22 cellular contexts compared by ENCODE assay signal in the genomic region with DNA sequence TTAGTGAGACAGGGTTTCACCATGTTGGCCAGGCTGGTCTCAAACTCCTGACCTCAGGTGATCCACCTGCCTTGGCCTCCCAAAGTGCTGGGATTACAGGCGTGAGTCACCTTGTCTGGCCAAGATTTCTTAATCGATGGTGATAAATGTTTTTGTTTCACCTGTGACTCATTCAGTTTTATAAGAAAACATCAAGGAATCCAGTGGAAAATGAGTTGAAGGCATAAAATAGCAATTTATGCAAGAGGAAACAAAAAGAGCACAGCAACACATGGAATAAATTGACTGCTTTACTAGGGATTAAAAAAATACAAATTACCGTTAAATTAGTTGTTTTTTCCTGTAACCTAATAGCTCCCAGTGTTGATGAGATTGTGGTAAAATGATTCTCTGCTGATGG.
DNase-seq lines count a peak whose midpoint lies in the region; ATAC-seq, FAIRE-seq and TF ChIP-seq lines count a peak whose summit lies in the region.
"Had no signal": no experiment of that assay in that cellular context is flagged by ENCODE, and none has a peak within 500 bp of the region (broad histone marks: within the 10 kb centered on the region; RNA-seq: fewer than 3 reads in every experiment).

No MANE protein-coding gene starts in this region.

- no peaks in the 10 kb centered on the region for H3K9me1 ChIP-seq in keratinocyte (ENCODE audit: control insufficient read depth, extremely low read depth, insufficient read depth, low read length)

- dilution Hi-C loops in keratinocyte (cut with MboI; ENCODE audit: extremely low pct_ligation_motif_present, low sequenced_read_pairs): no loop called here

- H3K4me1 Mint-ChIP-seq in Calu3 (ENCODE audit: low read depth, unreplicated experiment): peaks cover 52% of the 10 kb centered on the region

- peaks cover 22% of the 10 kb centered on the region for H3K4me1 ChIP-seq in keratinocyte (ENCODE audit: control insufficient read depth, extremely low read depth, insufficient read depth, low read length)
- peaks cover 48% of the 10 kb centered on the region for H3K4me1 ChIP-seq in suprapubic skin

- H4K20me1 ChIP-seq in keratinocyte (ENCODE audit: control insufficient read depth, extremely low read depth, insufficient read depth, low read length): no peaks in the 10 kb centered on the region

- ATAC-seq in GM18858 (IDR thresholded peaks at IDR 0.05; ENCODE audit: unreplicated experiment): no peak
- ATAC-seq: esophagus mucosa; stimulated activated memory B cell treated with anti-CD40 and anti-IgM and Interleukin-4, amounts not matched to agents 10 μg/mL and 1 μg/mL and 100 μg/mL, for 72 hours had no signal

- H3K36me3 Mint-ChIP-seq in Calu3 (ENCODE audit: insufficient read depth, unreplicated experiment): peaks cover 4% of the 10 kb centered on the region
- H3K36me3 Mint-ChIP-seq: CD8-positive, alpha-beta memory T cell; memory B cell; stimulated activated memory B cell treated with anti-CD40 and anti-IgM and Interleukin-4, amounts not matched to agents 10 μg/mL and 1 μg/mL and 100 μg/mL, for 72 hours had no signal

- WGBS in suprapubic skin: 64% methylated on average over 3 of the region's 3 CpGs

- H3K4me3 Mint-ChIP-seq in Calu3 (ENCODE audit: low read depth, unreplicated experiment): no peak overlapping the region
- H3K4me3 Mint-ChIP-seq: activated T-cell treated with anti-CD3 and anti-CD28 coated beads, Interleukin-2, amount 50 U/mL, for 24 hours; CD8-positive, alpha-beta memory T cell; H9; memory B cell; stimulated activated memory B cell treated with anti-CD40 and anti-IgM and Interleukin-4, amounts not matched to agents 10 μg/mL and 1 μg/mL and 100 μg/mL, for 72 hours had no signal

- BruUV-seq in Calu3 (replicated peaks; lab: Mats Ljungman, UMichigan): no TSS peak

- intact Hi-C loops in Calu3 (cut with micrococcal nuclease; ENCODE audit: unreplicated experiment): no loop called here

- CTCF ChIA-PET in Calu3 (lab: Charles Lee): interaction anchor here (0.7 to 1.4 kb wide), 2 partner anchors 12 to 14 kb away, joined by 3 to 4 read pairs; no protein-coding TSS in a partner anchor

- no peak overlapping the region for H3K4me2 ChIP-seq in keratinocyte (ENCODE audit: control insufficient read depth, extremely low read depth, insufficient read depth, low read depth, low read length)
- H3K4me2 ChIP-seq: smooth muscle cell had no signal

- H3K9ac ChIP-seq in keratinocyte (ENCODE audit: control insufficient read depth, extremely low read depth, insufficient read depth, low read length): no peak overlapping the region

- H3K9me3 ChIP-seq in keratinocyte (ENCODE audit: control insufficient read depth, low read depth, low read length) (no peaks in the 10 kb centered on the region), suprapubic skin (no peaks in the 10 kb centered on the region)
- H3K9me3 ChIP-seq: neutrophil, SJCRH30 had no signal

- TF ChIP-seq CTCF in Calu3 (IDR thresholded peaks at IDR 0.05; ENCODE audit: unreplicated experiment) (no peak), astrocyte of the spinal cord (IDR thresholded peaks at IDR 0.05; ENCODE audit: low read depth, low read length) (no peak), keratinocyte (optimal IDR thresholded peaks at IDR 0.05 in 1 of 3, IDR thresholded peaks at IDR 0.05 in 1 of 3, conservative IDR thresholded peaks at IDR 0.05 in 1 of 3; ENCODE audit: extremely low read depth in 1 of 3, insufficient read depth in 2 of 3, low read length in 3 of 3) (no peak), suprapubic skin (IDR thresholded peaks at IDR 0.05) (no peak)

- no peak overlapping the region for H3K27ac ChIP-seq in keratinocyte (ENCODE audit: control insufficient read depth, insufficient read depth, low read length)
- H3K27ac ChIP-seq in suprapubic skin: no peak overlapping the region
- H3K27ac ChIP-seq: neutrophil, SJCRH30 had no signal

- no peak for TF ChIP-seq EP300 in suprapubic skin (IDR thresholded peaks at IDR 0.05)

- H3K9me3 Mint-ChIP-seq in Calu3 (ENCODE audit: low read depth, unreplicated experiment): no peaks in the 10 kb centered on the region
- H3K9me3 Mint-ChIP-seq: activated T-cell treated with anti-CD3 and anti-CD28 coated beads, Interleukin-2, amount 50 U/mL, for 24 hours; H9; memory B cell; stimulated activated memory B cell treated with anti-CD40 and anti-IgM and Interleukin-4, amounts not matched to agents 10 μg/mL and 1 μg/mL and 100 μg/mL, for 72 hours had no signal

- H3K36me3 ChIP-seq in keratinocyte (ENCODE audit: control insufficient read depth in 2 of 2, extremely low read depth in 1 of 2, insufficient read depth in 2 of 2, low read length in 2 of 2): no peaks in the 10 kb centered on the region
- H3K36me3 ChIP-seq in suprapubic skin: no peaks in the 10 kb centered on the region
- H3K36me3 ChIP-seq: neutrophil, SJCRH30 had no signal

- no peak for TF ChIP-seq POLR2A in suprapubic skin (IDR thresholded peaks at IDR 0.05)

- no peak overlapping the region for H3K4me3 ChIP-seq in astrocyte of the spinal cord (ENCODE audit: low read depth, low read length)
- H3K4me3 ChIP-seq in keratinocyte (ENCODE audit: control insufficient read depth in 2 of 3, extremely low read depth in 1 of 3, insufficient read depth in 2 of 3, low read depth in 1 of 3, low read length in 3 of 3): no peak overlapping the region
- H3K4me3 ChIP-seq in suprapubic skin: no peak overlapping the region
- H3K4me3 ChIP-seq: SJCRH30, smooth muscle cell had no signal

- peaks cover 63% of the 10 kb centered on the region for H3K27me3 Mint-ChIP-seq in Calu3 (ENCODE audit: unreplicated experiment)

- in situ Hi-C loops in astrocyte of the spinal cord (cut with HindIII; ENCODE audit: low sequenced_read_pairs): no loop called here

- H3K27me3 ChIP-seq in keratinocyte (ENCODE audit: control insufficient read depth, extremely low read depth, insufficient read depth, low read length) (peaks cover 22% of the 10 kb centered on the region), suprapubic skin (no peaks in the 10 kb centered on the region)

- no peak for FAIRE-seq in keratinocyte (lab: Jason Lieb, UNC)

- H2AFZ ChIP-seq in keratinocyte (ENCODE audit: control insufficient read depth, low read length): no peak overlapping the region

- H3K27ac Mint-ChIP-seq in Calu3 (ENCODE audit: unreplicated experiment): no peak overlapping the region
- H3K27ac Mint-ChIP-seq: activated T-cell treated with anti-CD3 and anti-CD28 coated beads, Interleukin-2, amount 50 U/mL, for 24 hours; CD8-positive, alpha-beta memory T cell; H9; memory B cell; stimulated activated memory B cell treated with anti-CD40 and anti-IgM and Interleukin-4, amounts not matched to agents 10 μg/mL and 1 μg/mL and 100 μg/mL, for 72 hours had no signal

- peak; percentile 41 for DNase-seq in Calu3
- DNase-seq in HT1080 (ENCODE audit: low read depth): peak; percentile 54
- DNase-seq in astrocyte of the spinal cord (ENCODE audit: low read depth, low spot score): peak; percentile 44
- DNase-seq in keratinocyte (ENCODE audit: low read depth, low spot score): peak; percentile 32
- DNase-seq in anterior cingulate cortex (lab: John Stamatoyannopoulos, UW): no peak
- DNase-seq in suprapubic skin (ENCODE audit: low spot score in 2 of 2): no peak
- no peak for DNase-seq in HPDE6-E6E7 (ENCODE audit: extremely low spot score)
- DNase-seq: activated naive CD4-positive, alpha-beta T cell; activated T-cell treated with anti-CD3 and anti-CD28 coated beads, Interleukin-2, amount 50 U/mL, for 24 hours; CD8-positive, alpha-beta memory T cell; DMS79 treated with DMSO at 0.1 percent for 48 hours; H9; NCI-H1048; NCI-H1930; NCI-H226; SJCRH30 had no signal

- H3K79me2 ChIP-seq in keratinocyte (ENCODE audit: control insufficient read depth, insufficient read depth, low read length): no peaks in the 10 kb centered on the region

Comparison
In these comparisons a context has a peak if more than half of its experiments do, and no peak if none do; other contexts are left out.
1. DNase-seq: peak in Calu3 (single experiment), HT1080 (single experiment), astrocyte of the spinal cord (single experiment) and keratinocyte (single experiment); none in anterior cingulate cortex (0 of 58), suprapubic skin (0 of 2) and HPDE6-E6E7 (single experiment).